In the genomic region with DNA sequence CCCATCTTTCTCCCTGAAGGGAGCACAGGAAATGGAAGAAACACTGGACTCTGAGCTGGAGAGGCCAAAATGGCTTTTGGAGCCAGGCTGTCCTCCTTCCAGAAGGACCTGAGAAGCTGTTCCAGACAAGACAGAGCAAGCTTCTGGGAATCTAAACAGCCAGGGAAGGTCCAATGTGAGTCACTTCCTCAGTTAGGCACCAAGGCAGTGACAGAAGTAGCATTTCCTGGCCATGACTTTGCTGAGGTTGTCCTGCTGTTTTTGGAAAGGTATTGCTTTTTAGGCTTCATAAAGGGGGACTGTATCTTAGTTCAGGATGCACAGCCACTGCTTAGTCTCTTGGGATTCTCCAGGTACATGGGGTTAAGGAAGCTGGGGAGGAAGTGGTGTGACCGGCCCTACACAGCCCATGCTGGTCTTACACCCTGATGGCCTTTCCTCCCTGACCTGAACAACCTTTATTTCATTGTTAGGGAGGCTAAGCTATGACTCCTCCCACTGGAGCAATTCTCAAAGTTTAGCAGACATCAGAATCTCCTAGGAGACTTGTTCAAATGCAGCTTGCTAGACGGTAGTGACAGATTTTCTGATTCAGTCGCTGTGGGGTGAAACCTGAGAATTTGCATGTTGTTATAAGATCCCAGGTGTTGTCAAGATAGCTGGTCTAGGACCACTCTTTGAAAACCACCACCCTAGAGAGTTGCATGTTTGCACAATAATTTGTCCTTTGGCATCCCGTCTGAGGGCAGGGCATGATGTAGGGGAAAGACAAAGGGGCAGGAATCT, we compare ENCODE assay signal across 1 cellular context.
TF ChIP-seq lines count a peak whose summit lies in the region.

No MANE protein-coding gene starts in this region.

TF ChIP-seq in GM12878, 131 proteins besides CTCF, POLR2A, EP300 and RAD21 (continued from another document):
- TF ChIP-seq ASH2L (IDR thresholded peaks at IDR 0.05; ENCODE audit: borderline replicate concordance, low read depth) (no peak), SUZ12 (IDR thresholded peaks at IDR 0.05; ENCODE audit: unreplicated experiment) (no peak), PAX5 (IDR thresholded peaks at IDR 0.05; ENCODE audit: borderline replicate concordance, low read depth, low read length) (no peak), KLF5 (IDR thresholded peaks at IDR 0.05; ENCODE audit: partially characterized antibody) (no peak), ZNF207 (IDR thresholded peaks at IDR 0.05; ENCODE audit: borderline replicate concordance) (no peak), ATF7 (IDR thresholded peaks at IDR 0.05; ENCODE audit: low read depth) (no peak), CEBPB (IDR thresholded peaks at IDR 0.05; ENCODE audit: borderline replicate concordance in 1 of 2, low read depth in 2 of 2, low read length in 2 of 2) (no peak), BACH1 (IDR thresholded peaks at IDR 0.05; ENCODE audit: borderline replicate concordance) (no peak), MEF2B (IDR thresholded peaks at IDR 0.05; ENCODE audit: partially characterized antibody, poor library complexity, severe bottlenecking) (no peak)
- TF ChIP-seq, protein P1, sequence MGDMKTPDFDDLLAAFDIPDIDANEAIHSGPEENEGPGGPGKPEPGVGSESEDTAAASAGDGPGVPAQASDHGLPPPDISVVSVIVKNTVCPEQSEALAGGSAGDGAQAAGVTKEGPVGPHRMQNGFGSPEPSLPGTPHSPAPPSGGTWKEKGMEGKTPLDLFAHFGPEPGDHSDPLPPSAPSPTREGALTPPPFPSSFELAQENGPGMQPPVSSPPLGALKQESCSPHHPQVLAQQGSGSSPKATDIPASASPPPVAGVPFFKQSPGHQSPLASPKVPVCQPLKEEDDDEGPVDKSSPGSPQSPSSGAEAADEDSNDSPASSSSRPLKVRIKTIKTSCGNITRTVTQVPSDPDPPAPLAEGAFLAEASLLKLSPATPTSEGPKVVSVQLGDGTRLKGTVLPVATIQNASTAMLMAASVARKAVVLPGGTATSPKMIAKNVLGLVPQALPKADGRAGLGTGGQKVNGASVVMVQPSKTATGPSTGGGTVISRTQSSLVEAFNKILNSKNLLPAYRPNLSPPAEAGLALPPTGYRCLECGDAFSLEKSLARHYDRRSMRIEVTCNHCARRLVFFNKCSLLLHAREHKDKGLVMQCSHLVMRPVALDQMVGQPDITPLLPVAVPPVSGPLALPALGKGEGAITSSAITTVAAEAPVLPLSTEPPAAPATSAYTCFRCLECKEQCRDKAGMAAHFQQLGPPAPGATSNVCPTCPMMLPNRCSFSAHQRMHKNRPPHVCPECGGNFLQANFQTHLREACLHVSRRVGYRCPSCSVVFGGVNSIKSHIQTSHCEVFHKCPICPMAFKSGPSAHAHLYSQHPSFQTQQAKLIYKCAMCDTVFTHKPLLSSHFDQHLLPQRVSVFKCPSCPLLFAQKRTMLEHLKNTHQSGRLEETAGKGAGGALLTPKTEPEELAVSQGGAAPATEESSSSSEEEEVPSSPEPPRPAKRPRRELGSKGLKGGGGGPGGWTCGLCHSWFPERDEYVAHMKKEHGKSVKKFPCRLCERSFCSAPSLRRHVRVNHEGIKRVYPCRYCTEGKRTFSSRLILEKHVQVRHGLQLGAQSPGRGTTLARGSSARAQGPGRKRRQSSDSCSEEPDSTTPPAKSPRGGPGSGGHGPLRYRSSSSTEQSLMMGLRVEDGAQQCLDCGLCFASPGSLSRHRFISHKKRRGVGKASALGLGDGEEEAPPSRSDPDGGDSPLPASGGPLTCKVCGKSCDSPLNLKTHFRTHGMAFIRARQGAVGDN (IDR thresholded peaks at IDR 0.05): no peak
- TF ChIP-seq, protein P2, sequence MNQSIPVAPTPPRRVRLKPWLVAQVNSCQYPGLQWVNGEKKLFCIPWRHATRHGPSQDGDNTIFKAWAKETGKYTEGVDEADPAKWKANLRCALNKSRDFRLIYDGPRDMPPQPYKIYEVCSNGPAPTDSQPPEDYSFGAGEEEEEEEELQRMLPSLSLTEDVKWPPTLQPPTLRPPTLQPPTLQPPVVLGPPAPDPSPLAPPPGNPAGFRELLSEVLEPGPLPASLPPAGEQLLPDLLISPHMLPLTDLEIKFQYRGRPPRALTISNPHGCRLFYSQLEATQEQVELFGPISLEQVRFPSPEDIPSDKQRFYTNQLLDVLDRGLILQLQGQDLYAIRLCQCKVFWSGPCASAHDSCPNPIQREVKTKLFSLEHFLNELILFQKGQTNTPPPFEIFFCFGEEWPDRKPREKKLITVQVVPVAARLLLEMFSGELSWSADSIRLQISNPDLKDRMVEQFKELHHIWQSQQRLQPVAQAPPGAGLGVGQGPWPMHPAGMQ (IDR thresholded peaks at IDR 0.05; ENCODE audit: borderline replicate concordance): no peak
- TF ChIP-seq, protein P3, sequence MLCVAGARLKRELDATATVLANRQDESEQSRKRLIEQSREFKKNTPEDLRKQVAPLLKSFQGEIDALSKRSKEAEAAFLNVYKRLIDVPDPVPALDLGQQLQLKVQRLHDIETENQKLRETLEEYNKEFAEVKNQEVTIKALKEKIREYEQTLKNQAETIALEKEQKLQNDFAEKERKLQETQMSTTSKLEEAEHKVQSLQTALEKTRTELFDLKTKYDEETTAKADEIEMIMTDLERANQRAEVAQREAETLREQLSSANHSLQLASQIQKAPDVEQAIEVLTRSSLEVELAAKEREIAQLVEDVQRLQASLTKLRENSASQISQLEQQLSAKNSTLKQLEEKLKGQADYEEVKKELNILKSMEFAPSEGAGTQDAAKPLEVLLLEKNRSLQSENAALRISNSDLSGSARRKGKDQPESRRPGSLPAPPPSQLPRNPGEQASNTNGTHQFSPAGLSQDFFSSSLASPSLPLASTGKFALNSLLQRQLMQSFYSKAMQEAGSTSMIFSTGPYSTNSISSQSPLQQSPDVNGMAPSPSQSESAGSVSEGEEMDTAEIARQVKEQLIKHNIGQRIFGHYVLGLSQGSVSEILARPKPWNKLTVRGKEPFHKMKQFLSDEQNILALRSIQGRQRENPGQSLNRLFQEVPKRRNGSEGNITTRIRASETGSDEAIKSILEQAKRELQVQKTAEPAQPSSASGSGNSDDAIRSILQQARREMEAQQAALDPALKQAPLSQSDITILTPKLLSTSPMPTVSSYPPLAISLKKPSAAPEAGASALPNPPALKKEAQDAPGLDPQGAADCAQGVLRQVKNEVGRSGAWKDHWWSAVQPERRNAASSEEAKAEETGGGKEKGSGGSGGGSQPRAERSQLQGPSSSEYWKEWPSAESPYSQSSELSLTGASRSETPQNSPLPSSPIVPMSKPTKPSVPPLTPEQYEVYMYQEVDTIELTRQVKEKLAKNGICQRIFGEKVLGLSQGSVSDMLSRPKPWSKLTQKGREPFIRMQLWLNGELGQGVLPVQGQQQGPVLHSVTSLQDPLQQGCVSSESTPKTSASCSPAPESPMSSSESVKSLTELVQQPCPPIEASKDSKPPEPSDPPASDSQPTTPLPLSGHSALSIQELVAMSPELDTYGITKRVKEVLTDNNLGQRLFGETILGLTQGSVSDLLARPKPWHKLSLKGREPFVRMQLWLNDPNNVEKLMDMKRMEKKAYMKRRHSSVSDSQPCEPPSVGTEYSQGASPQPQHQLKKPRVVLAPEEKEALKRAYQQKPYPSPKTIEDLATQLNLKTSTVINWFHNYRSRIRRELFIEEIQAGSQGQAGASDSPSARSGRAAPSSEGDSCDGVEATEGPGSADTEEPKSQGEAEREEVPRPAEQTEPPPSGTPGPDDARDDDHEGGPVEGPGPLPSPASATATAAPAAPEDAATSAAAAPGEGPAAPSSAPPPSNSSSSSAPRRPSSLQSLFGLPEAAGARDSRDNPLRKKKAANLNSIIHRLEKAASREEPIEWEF (IDR thresholded peaks at IDR 0.05; ENCODE audit: insufficient replicate concordance, low read depth, low read length): no peak
- TF ChIP-seq, protein P4, sequence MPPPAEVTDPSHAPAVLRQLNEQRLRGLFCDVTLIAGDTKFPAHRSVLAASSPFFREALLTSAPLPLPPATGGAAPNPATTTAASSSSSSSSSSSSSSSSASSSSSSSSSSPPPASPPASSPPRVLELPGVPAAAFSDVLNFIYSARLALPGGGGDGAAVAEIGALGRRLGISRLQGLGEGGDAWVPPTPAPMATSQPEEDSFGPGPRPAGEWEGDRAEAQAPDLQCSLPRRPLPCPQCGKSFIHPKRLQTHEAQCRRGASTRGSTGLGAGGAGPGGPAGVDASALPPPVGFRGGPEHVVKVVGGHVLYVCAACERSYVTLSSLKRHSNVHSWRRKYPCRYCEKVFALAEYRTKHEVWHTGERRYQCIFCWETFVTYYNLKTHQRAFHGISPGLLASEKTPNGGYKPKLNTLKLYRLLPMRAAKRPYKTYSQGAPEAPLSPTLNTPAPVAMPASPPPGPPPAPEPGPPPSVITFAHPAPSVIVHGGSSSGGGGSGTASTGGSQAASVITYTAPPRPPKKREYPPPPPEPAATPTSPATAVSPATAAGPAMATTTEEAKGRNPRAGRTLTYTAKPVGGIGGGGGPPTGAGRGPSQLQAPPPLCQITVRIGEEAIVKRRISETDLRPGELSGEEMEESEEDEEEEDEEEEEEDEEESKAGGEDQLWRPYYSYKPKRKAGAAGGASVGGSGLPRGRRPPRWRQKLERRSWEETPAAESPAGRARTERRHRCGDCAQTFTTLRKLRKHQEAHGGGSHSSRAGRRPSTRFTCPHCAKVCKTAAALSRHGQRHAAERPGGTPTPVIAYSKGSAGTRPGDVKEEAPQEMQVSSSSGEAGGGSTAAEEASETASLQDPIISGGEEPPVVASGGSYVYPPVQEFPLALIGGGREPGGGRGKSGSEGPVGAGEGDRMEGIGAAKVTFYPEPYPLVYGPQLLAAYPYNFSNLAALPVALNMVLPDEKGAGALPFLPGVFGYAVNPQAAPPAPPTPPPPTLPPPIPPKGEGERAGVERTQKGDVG (CRISPR knock-in tag; IDR thresholded peaks at IDR 0.05): no peak
